ENCODE assay signal across 9 cellular contexts in the genomic region with DNA sequence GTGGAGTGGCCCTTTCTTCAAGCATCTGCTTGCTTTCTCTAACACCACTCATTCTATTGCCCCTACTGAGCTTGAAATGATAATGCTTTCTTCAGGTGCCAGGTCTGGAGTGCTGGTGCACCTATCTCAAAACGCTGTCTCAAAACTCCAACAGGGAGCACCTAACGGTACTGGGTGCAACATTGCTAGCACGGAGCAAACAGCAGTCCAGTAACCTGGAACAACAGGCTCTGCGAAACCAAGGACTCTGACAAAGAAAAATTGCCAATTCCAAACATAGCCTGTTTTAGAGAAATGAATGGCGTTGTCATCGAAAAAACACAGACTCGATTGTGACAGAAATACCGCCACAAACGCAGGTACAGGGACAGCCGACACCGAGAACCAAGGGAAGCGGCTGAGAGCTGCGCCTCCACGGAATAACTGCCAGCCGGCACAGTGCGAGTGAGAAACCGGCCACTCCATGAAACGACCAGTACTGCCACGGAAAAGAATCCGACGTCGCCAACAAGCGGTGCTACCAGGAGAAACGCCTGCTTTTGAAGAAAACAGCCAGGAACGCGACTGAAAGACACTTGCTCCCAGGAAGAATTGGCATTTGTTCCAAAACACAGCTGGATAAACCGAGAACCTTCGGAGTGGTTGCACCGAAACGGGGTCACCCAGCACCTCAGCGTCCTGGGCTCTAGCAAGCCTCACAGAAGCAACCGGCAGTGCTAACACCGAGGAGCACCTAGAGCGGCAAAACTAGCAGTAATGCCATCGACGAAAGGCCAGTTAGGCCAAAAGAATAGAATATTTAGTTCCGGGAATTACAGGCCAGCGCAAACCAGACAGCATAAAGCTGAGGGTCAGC. TPM values are rescaled to one million over a fixed set of nuclear protein-coding genes. Genes with fewer than 3 reads are reported as not detected.
DNase-seq lines count a peak whose midpoint lies in the region; ATAC-seq and TF ChIP-seq lines count a peak whose summit lies in the region.
"Had no signal": no experiment of that assay in that cellular context is flagged by ENCODE, and none has a peak within 500 bp of the region (broad histone marks: within the 10 kb centered on the region; RNA-seq: fewer than 3 reads in every experiment).

No MANE protein-coding gene starts in this region.

- no peak for ATAC-seq in HG03565 (IDR thresholded peaks at IDR 0.05; ENCODE audit: unreplicated experiment)

- no peak for DNase-seq in activated CD4-positive, alpha-beta T cell treated with anti-CD3 and anti-CD28 coated beads, Interleukin-2, amount 10 ng/mL, durations not matched to agents 7 days and 5 days
- DNase-seq in activated CD4-positive, alpha-beta T cell treated with anti-CD3 and anti-CD28 coated beads, Interleukin-2, amount 50 U/mL, for 1 hour, result no peak
- DNase-seq in kidney epithelial cell (ENCODE audit: low read depth), result no peak
- no peak for DNase-seq in suprapubic skin (ENCODE audit: low spot score in 2 of 2)
- no peak for DNase-seq in NCI-H524 treated with DMSO at 0.1 percent for 48 hours (lab: John Stamatoyannopoulos, UW)
- DNase-seq in NCI-H128 (lab: John Stamatoyannopoulos, UW; ENCODE audit: unreplicated experiment), result no peak
- DNase-seq: stimulated activated CD4-positive, alpha-beta T cell treated with anti-CD3 and anti-CD28 coated beads, Interleukin-4, amount 100 ng/mL, for 1 hour had no signal

- H3K9me3 ChIP-seq in suprapubic skin, result no peaks in the 10 kb centered on the region

- H3K27ac Mint-ChIP-seq in activated CD4-positive, alpha-beta T cell treated with anti-CD3 and anti-CD28 coated beads, Interleukin-2, amount 10 ng/mL, durations not matched to agents 7 days and 5 days, result peak overlapping the region; percentile 99
- H3K27ac Mint-ChIP-seq in brain, result peak overlapping the region in 1 of 5 experiments; percentile 57

- no peaks in the 10 kb centered on the region for H3K27me3 ChIP-seq in kidney epithelial cell (ENCODE audit: control insufficient read depth, insufficient read depth, low read length)
- peaks cover 72% of the 10 kb centered on the region for H3K27me3 ChIP-seq in suprapubic skin

- no peaks in the 10 kb centered on the region for H3K36me3 ChIP-seq in kidney epithelial cell (ENCODE audit: control insufficient read depth, insufficient read depth, low read length)
- H3K36me3 ChIP-seq in suprapubic skin, result no peaks in the 10 kb centered on the region

- CTCF ChIA-PET in activated CD4-positive, alpha-beta T cell treated with anti-CD3 and anti-CD28 coated beads, Interleukin-2, amount 10 ng/mL, durations not matched to agents 7 days and 5 days (lab: Charles Lee), result interaction anchor here (0.6 to 4.8 kb wide), 11 partner anchors 10 to 180 kb away, joined by 3 to 70 read pairs (median 6); no protein-coding TSS in a partner anchor

- H3K27ac ChIP-seq in suprapubic skin, result peak overlapping the region; percentile 48

- 48% methylated on average over 38 of the region's 38 CpGs for WGBS in suprapubic skin

- H3K4me1 ChIP-seq in suprapubic skin, result peaks cover 42% of the 10 kb centered on the region

- peaks cover 34% of the 10 kb centered on the region for H3K36me3 Mint-ChIP-seq in activated CD4-positive, alpha-beta T cell treated with anti-CD3 and anti-CD28 coated beads, Interleukin-2, amount 10 ng/mL, durations not matched to agents 7 days and 5 days (ENCODE audit: low read depth)
- H3K36me3 Mint-ChIP-seq in brain, result no peaks in the 10 kb centered on the region

- no peak for TF ChIP-seq EP300 in suprapubic skin (IDR thresholded peaks at IDR 0.05)

- TF ChIP-seq CTCF in brain (conservative IDR thresholded peaks at IDR 0.05) (no peak), kidney epithelial cell (IDR thresholded peaks at IDR 0.05; ENCODE audit: insufficient read depth, low read length, poor library complexity, severe bottlenecking) (no peak), suprapubic skin (IDR thresholded peaks at IDR 0.05) (no peak)

- H3K9me3 Mint-ChIP-seq in activated CD4-positive, alpha-beta T cell treated with anti-CD3 and anti-CD28 coated beads, Interleukin-2, amount 10 ng/mL, durations not matched to agents 7 days and 5 days, result no peaks in the 10 kb centered on the region
- peaks cover 0 to 42% (median 4%) of the 10 kb centered on the region in 5 experiments for H3K9me3 Mint-ChIP-seq in brain

- TF ChIP-seq POLR2A in suprapubic skin (IDR thresholded peaks at IDR 0.05), result no peak

- H3K4me3 Mint-ChIP-seq in activated CD4-positive, alpha-beta T cell treated with anti-CD3 and anti-CD28 coated beads, Interleukin-2, amount 10 ng/mL, durations not matched to agents 7 days and 5 days, result peak overlapping the region; percentile 94
- H3K4me3 Mint-ChIP-seq in brain, result peak overlapping the region in 3 of 5 experiments; percentile 45 to 82 (median 65)

- H3K27me3 Mint-ChIP-seq in activated CD4-positive, alpha-beta T cell treated with anti-CD3 and anti-CD28 coated beads, Interleukin-2, amount 10 ng/mL, durations not matched to agents 7 days and 5 days, result no peaks in the 10 kb centered on the region
- peaks cover 99% of the 10 kb centered on the region for H3K27me3 Mint-ChIP-seq in brain

- POLR2A ChIA-PET in activated CD4-positive, alpha-beta T cell treated with anti-CD3 and anti-CD28 coated beads, Interleukin-2, amount 10 ng/mL, durations not matched to agents 7 days and 5 days (lab: Charles Lee), result interaction anchor here (0.8 to 6.1 kb wide), 8 partner anchors 17 to 85 kb away, joined by 3 to 108 read pairs (median 6); no protein-coding TSS in a partner anchor

- peak overlapping the region; percentile 39 for H3K4me3 ChIP-seq in kidney epithelial cell (ENCODE audit: low read depth, low read length)
- H3K4me3 ChIP-seq in suprapubic skin, result peak overlapping the region; percentile 42

- peaks cover 43% of the 10 kb centered on the region for H3K4me1 Mint-ChIP-seq in activated CD4-positive, alpha-beta T cell treated with anti-CD3 and anti-CD28 coated beads, Interleukin-2, amount 10 ng/mL, durations not matched to agents 7 days and 5 days
- peaks cover 43% of the 10 kb centered on the region for H3K4me1 Mint-ChIP-seq in brain

RNA-seq across cellular contexts. Expression of a gene that starts 3.0 kb away (rescaled TPM):
- total RNA-seq in activated CD4-positive, alpha-beta T cell treated with anti-CD3 and anti-CD28 coated beads, Interleukin-2, amount 10 ng/mL, durations not matched to agents 7 days and 5 days, result 10 to 100 TPM; 29.5 to 32.0 TPM
- polyA plus RNA-seq in brain (ENCODE audit: insufficient read depth, low read depth, low replicate concordance), result 10.2 TPM
- total RNA-seq in kidney epithelial cell (0.34 and 0.79 TPM in 2 replicates), suprapubic skin (1 to 10 TPM in 1 of 4 donors, under 1 TPM in 2, not detected in 1; 0.39 to 3.1 (median 0.89) TPM)

Comparison
In these comparisons a context has a peak if more than half of its experiments do, and no peak if none do; other contexts are left out.
1. RNA of a gene that starts 3.0 kb away (total RNA-seq): 29.5 to 32.0 TPM in activated CD4-positive, alpha-beta T cell treated with anti-CD3 and anti-CD28 coated beads, Interleukin-2, amount 10 ng/mL, durations not matched to agents 7 days and 5 days; 0.39 to 3.1 TPM in suprapubic skin and 0.34 to 0.79 TPM in kidney epithelial cell; every median in the first group is over 4 times any median in the second.